Comparison of ENCODE assay signal across 1 cellular context in the genomic region with DNA sequence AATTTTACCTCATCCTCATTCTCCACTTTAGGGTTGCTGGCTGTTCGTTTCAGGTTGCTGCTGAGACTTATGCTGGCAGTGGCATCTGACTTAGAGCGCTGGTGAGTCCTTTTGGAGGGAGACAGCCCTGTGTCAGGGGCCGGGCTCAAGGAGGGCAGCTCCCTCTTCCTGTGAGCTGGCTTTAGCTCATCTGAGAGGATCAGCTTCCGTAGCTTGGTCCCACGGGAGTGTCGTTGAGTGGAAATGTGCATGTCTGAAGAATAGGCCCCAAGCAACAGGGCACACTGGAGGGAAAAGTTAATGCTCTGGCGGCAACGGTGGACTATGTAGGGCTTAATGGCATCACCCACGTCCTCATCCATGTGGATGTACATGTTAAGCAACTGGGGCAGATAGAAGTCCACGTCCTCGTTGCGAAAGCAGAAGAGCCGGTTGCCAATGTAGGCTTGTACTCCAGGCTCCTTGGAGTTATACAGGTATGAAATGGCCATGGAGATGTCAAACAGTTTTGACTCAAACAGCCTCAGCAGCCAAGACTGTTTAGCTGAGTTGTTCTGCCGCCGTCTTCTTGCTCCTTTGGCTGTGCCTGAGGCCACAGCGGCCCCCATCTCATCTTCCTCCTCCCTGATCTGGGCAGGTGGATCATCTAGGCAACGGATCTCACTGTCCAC.
TF ChIP-seq lines count a peak whose summit lies in the region.

No MANE protein-coding gene starts in this region.

TF ChIP-seq in HCT116, 20 proteins besides CTCF, POLR2A, EP300 and RAD21:
- TF ChIP-seq SIN3A (IDR thresholded peaks at IDR 0.05; ENCODE audit: low read depth) (no peak), TCF7L2 (IDR thresholded peaks at IDR 0.05; ENCODE audit: borderline replicate concordance, extremely low read depth, insufficient read depth, insufficient read length) (no peak), ZNF274 (IDR thresholded peaks at IDR 0.05; ENCODE audit: low read depth, low read length) (no peak), SRF (IDR thresholded peaks at IDR 0.05; ENCODE audit: low read depth) (no peak), ZFX (IDR thresholded peaks at IDR 0.05) (no peak)
- TF ChIP-seq, protein P1, sequence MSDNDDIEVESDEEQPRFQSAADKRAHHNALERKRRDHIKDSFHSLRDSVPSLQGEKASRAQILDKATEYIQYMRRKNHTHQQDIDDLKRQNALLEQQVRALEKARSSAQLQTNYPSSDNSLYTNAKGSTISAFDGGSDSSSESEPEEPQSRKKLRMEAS (IDR thresholded peaks at IDR 0.05): no peak
- TF ChIP-seq, protein P2, sequence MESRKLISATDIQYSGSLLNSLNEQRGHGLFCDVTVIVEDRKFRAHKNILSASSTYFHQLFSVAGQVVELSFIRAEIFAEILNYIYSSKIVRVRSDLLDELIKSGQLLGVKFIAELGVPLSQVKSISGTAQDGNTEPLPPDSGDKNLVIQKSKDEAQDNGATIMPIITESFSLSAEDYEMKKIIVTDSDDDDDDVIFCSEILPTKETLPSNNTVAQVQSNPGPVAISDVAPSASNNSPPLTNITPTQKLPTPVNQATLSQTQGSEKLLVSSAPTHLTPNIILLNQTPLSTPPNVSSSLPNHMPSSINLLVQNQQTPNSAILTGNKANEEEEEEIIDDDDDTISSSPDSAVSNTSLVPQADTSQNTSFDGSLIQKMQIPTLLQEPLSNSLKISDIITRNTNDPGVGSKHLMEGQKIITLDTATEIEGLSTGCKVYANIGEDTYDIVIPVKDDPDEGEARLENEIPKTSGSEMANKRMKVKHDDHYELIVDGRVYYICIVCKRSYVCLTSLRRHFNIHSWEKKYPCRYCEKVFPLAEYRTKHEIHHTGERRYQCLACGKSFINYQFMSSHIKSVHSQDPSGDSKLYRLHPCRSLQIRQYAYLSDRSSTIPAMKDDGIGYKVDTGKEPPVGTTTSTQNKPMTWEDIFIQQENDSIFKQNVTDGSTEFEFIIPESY (IDR thresholded peaks at IDR 0.05; ENCODE audit: extremely low read depth, insufficient replicate concordance, low read length): no peak
